14 cellular contexts compared by ENCODE assay signal in genomic region chr16:67116388-67117311, GRCh38. TPM values are rescaled to one million over a fixed set of nuclear protein-coding genes. Genes with fewer than 3 reads are reported as not detected.
DNase-seq lines count a peak whose midpoint lies in the region; ATAC-seq, FAIRE-seq and TF ChIP-seq lines count a peak whose summit lies in the region.
"Had no signal": no experiment of that assay in that cellular context is flagged by ENCODE, and none has a peak within 500 bp of the region (broad histone marks: within the 10 kb centered on the region; RNA-seq: fewer than 3 reads in every experiment).

No MANE protein-coding gene starts in this region.

- H3K9me3 ChIP-seq in keratinocyte (ENCODE audit: control insufficient read depth, low read depth, low read length) (no peaks in the 10 kb centered on the region), spleen (no peaks in the 10 kb centered on the region), endodermal cell (ENCODE audit: control insufficient read depth, low read length) (no peaks in the 10 kb centered on the region), ascending aorta (no peaks in the 10 kb centered on the region)
- H3K9me3 ChIP-seq: tibial artery had no signal

- peaks cover 5% of the 10 kb centered on the region for H3K9me1 ChIP-seq in keratinocyte (ENCODE audit: control insufficient read depth, extremely low read depth, insufficient read depth, low read length)

- peak; percentile 22 for DNase-seq in HT1080 (ENCODE audit: low read depth)
- DNase-seq in SK-MEL-5 (ENCODE audit: low read depth, low spot score): peak; percentile 33
- DNase-seq in keratinocyte (ENCODE audit: low read depth, low spot score): no peak
- DNase-seq in spleen: no peak
- DNase-seq in endodermal cell: no peak
- no peak for DNase-seq in ascending aorta (ENCODE audit: low spot score in 2 of 2)
- DNase-seq: activated T-cell treated with anti-CD3 and anti-CD28 coated beads, Interleukin-2, amount 50 U/mL, for 72 hours; CD8-positive, alpha-beta T cell; effector CD8-positive, alpha-beta T cell; GDM1; NCI-H2081; NK-92 treated with Interleukin-12 subunit alpha and Interleukin-12 subunit beta, amount 100 ng/mL, for 24 hours had no signal

- no peak for TF ChIP-seq POLR2A in spleen (IDR thresholded peaks at IDR 0.05)

- TF ChIP-seq CTCF in keratinocyte (optimal IDR thresholded peaks at IDR 0.05 in 1 of 3, IDR thresholded peaks at IDR 0.05 in 1 of 3, conservative IDR thresholded peaks at IDR 0.05 in 1 of 3; ENCODE audit: extremely low read depth in 1 of 3, insufficient read depth in 2 of 3, low read length in 3 of 3) (no peak), spleen (IDR thresholded peaks at IDR 0.05 in 8 of 11, conservative IDR thresholded peaks at IDR 0.05 in 3 of 11) (no peak), endodermal cell (conservative IDR thresholded peaks at IDR 0.05) (no peak), ascending aorta (IDR thresholded peaks at IDR 0.05) (no peak)

- H3K4me1 ChIP-seq in keratinocyte (ENCODE audit: control insufficient read depth, extremely low read depth, insufficient read depth, low read length): peaks cover 16% of the 10 kb centered on the region
- peaks cover 1 to 58% (median 18%) of the 10 kb centered on the region in 6 donors for H3K4me1 ChIP-seq in spleen
- H3K4me1 ChIP-seq in endodermal cell (ENCODE audit: control insufficient read depth, insufficient read depth, low read length): no peaks in the 10 kb centered on the region
- no peaks in the 10 kb centered on the region for H3K4me1 ChIP-seq in ascending aorta

- H3K79me2 ChIP-seq in keratinocyte (ENCODE audit: control insufficient read depth, insufficient read depth, low read length): peaks cover 59% of the 10 kb centered on the region

- H3K9ac ChIP-seq in keratinocyte (ENCODE audit: control insufficient read depth, extremely low read depth, insufficient read depth, low read length) (no peak overlapping the region), endodermal cell (ENCODE audit: extremely low read depth, low read length, poor library complexity, severe bottlenecking) (no peak overlapping the region)

- dilution Hi-C loops in keratinocyte (cut with MboI; ENCODE audit: extremely low pct_ligation_motif_present, low sequenced_read_pairs): no loop called here

- peaks cover 24% of the 10 kb centered on the region for H3K36me3 Mint-ChIP-seq in endodermal cell (ENCODE audit: low read depth)

- intact Hi-C loops in spleen (cut with DNase I; ENCODE audit: low total_unique reads): no loop called here
- intact Hi-C loops in ascending aorta (cut with DNase I): no loop called here

- H3K4me3 ChIP-seq in keratinocyte (ENCODE audit: control insufficient read depth in 2 of 3, extremely low read depth in 1 of 3, insufficient read depth in 2 of 3, low read depth in 1 of 3, low read length in 3 of 3): no peak overlapping the region
- peak overlapping the region in 1 of 8 donors; percentile 19 for H3K4me3 ChIP-seq in spleen
- no peak overlapping the region for H3K4me3 ChIP-seq in endodermal cell (ENCODE audit: low read length)
- H3K4me3 ChIP-seq in ascending aorta: no peak overlapping the region
- H3K4me3 ChIP-seq: tibial artery had no signal

- no peaks in the 10 kb centered on the region for H4K20me1 ChIP-seq in keratinocyte (ENCODE audit: control insufficient read depth, extremely low read depth, insufficient read depth, low read length)

- no peak overlapping the region for H2AFZ ChIP-seq in keratinocyte (ENCODE audit: control insufficient read depth, low read length)

- peak overlapping the region; percentile 40 for H3K27ac ChIP-seq in keratinocyte (ENCODE audit: control insufficient read depth, insufficient read depth, low read length)
- H3K27ac ChIP-seq in spleen: peak overlapping the region in 7 of 8 donors; percentile 47 to 84 (median 78)
- H3K27ac ChIP-seq in endodermal cell (ENCODE audit: low read depth, low read length): no peak overlapping the region
- no peak overlapping the region for H3K27ac ChIP-seq in ascending aorta
- H3K27ac ChIP-seq: tibial artery had no signal

- no peak for FAIRE-seq in keratinocyte (lab: Jason Lieb, UNC)

- no peaks in the 10 kb centered on the region for H3K27me3 ChIP-seq in keratinocyte (ENCODE audit: control insufficient read depth, extremely low read depth, insufficient read depth, low read length)
- H3K27me3 ChIP-seq in spleen (replicated peaks in 1 of 7): no peaks in the 10 kb centered on the region
- H3K27me3 ChIP-seq in endodermal cell (ENCODE audit: control insufficient read depth, insufficient read depth, low read length, poor library complexity, severe bottlenecking): no peaks in the 10 kb centered on the region
- no peaks in the 10 kb centered on the region for H3K27me3 ChIP-seq in ascending aorta
- H3K27me3 ChIP-seq: tibial artery had no signal

- H3K36me3 ChIP-seq in keratinocyte (ENCODE audit: control insufficient read depth in 2 of 2, extremely low read depth in 1 of 2, insufficient read depth in 2 of 2, low read length in 2 of 2) (peaks cover 6 to 15% of the 10 kb centered on the region in 2 experiments), spleen (peaks cover 0 to 61% (median 20%) of the 10 kb centered on the region in 6 donors), endodermal cell (ENCODE audit: control insufficient read depth, insufficient read depth, low read length) (peaks cover 20% of the 10 kb centered on the region), ascending aorta (peaks cover 3 to 13% of the 10 kb centered on the region in 2 donors)

- ATAC-seq in HG03520 (IDR thresholded peaks at IDR 0.05; ENCODE audit: unreplicated experiment): no peak
- ATAC-seq: activated T-cell treated with anti-CD3 and anti-CD28 coated beads, Interleukin-2, amount 50 U/mL, for 72 hours; CD8-positive, alpha-beta T cell had no signal

- no peak overlapping the region for H3K27ac Mint-ChIP-seq in endodermal cell
- H3K27ac Mint-ChIP-seq: activated T-cell treated with anti-CD3 and anti-CD28 coated beads, Interleukin-2, amount 50 U/mL, for 72 hours; CD8-positive, alpha-beta T cell had no signal

- no peak overlapping the region for H3K4me3 Mint-ChIP-seq in endodermal cell
- H3K4me3 Mint-ChIP-seq: activated T-cell treated with anti-CD3 and anti-CD28 coated beads, Interleukin-2, amount 50 U/mL, for 72 hours; CD8-positive, alpha-beta T cell had no signal

- H3K4me1 Mint-ChIP-seq in endodermal cell: peaks cover 9% of the 10 kb centered on the region

- H3K4me2 ChIP-seq in keratinocyte (ENCODE audit: control insufficient read depth, extremely low read depth, insufficient read depth, low read depth, low read length): no peak overlapping the region

- no peaks in the 10 kb centered on the region for H3K9me3 Mint-ChIP-seq in endodermal cell
- H3K9me3 Mint-ChIP-seq: activated T-cell treated with anti-CD3 and anti-CD28 coated beads, Interleukin-2, amount 50 U/mL, for 72 hours; CD8-positive, alpha-beta T cell had no signal

- no peaks in the 10 kb centered on the region for H3K27me3 Mint-ChIP-seq in endodermal cell (ENCODE audit: insufficient read depth)

- 66 to 85% (median 75%) methylated on average over 13 of the region's 13 CpGs for WGBS in spleen, 5 donors
- WGBS in endodermal cell (ENCODE audit: insufficient coverage in 1 of 2, insufficient read length in 1 of 2), 2 experiments: 94 to 97% methylated on average over 11 to 13 of the region's 13 CpGs

- in situ Hi-C loops in SK-MEL-5 (cut with HindIII; ENCODE audit: low pct_unique_long_range_greater_than_20kb, low sequenced_read_pairs): no loop called here

RNA-seq across cellular contexts. Expression of gene PHAF1, which starts 6.9 kb away (rescaled TPM):
- 12.1 and 23.8 TPM in 2 replicates for total RNA-seq in HT1080 (2014; rRNA removed; shearing (Covaris generic))
- 16.1 and 16.8 TPM in 2 replicates for polyA plus RNA-seq in HT1080 (2015; cell fraction: cytosol; rRNA removed)
- 20.7 and 24.4 TPM in 2 replicates for polyA plus RNA-seq in HT1080 (2015; cell fraction: nucleus; rRNA removed)
- total RNA-seq in SK-MEL-5 (2014; rRNA removed; shearing (Covaris generic)): 17.1 and 18.8 TPM in 2 replicates
- 16.7 and 24.4 TPM in 2 replicates for polyA plus RNA-seq in SK-MEL-5 (2015; cell fraction: cytosol; rRNA removed)
- 33.6 and 40.9 TPM in 2 replicates for polyA plus RNA-seq in SK-MEL-5 (2015; cell fraction: nucleus; rRNA removed)
- polyA plus RNA-seq in keratinocyte: 26.7 to 31.5 TPM (median 28.0 TPM) in 3 replicates
- 7.7 TPM for polyA plus RNA-seq in keratinocyte (2011; ENCODE audit: low read depth)
- polyA plus RNA-seq in keratinocyte (2011; cell fraction: cytosol; rRNA removed): 17.4 and 30.0 TPM in 2 replicates
- 39.5 and 42.7 TPM in 2 replicates for polyA plus RNA-seq in keratinocyte (2011; cell fraction: nucleus; rRNA removed)
- 14.3 and 16.7 TPM in 2 replicates for polyA plus RNA-seq in keratinocyte (2012; ENCODE audit: low replicate concordance)
- polyA minus RNA-seq in keratinocyte: 17.8 to 36.4 TPM (median 30.4 TPM) in 3 replicates
- polyA minus RNA-seq in keratinocyte (2011; cell fraction: cytosol; rRNA and poly(A)+ RNA removed): 20.1 TPM
- polyA minus RNA-seq in keratinocyte (2011; cell fraction: nucleus; rRNA and poly(A)+ RNA removed): 23.0 and 32.5 TPM in 2 replicates
- 10 to 100 TPM; 15.3 to 44.0 (median 19.8) TPM for total RNA-seq in spleen
- polyA plus RNA-seq in spleen: 10 to 100 TPM in 1 of 3 donors, 1 to 10 TPM in 2; 5.5 to 10.3 (median 9.9) TPM
- total RNA-seq in endodermal cell: 10 to 100 TPM; 18.8 to 19.6 TPM
- 19.6 TPM for polyA plus RNA-seq in endodermal cell (2013, experiment 1 of 2)
- polyA plus RNA-seq in endodermal cell (2013, experiment 2 of 2): 18.3 TPM
- 4.5 TPM for total RNA-seq in ascending aorta

RNA-seq across cellular contexts. Expression of gene B3GNT9, which starts 34.1 kb away (rescaled TPM):
- 2.8 and 5.6 TPM in 2 replicates for total RNA-seq in HT1080 (2014; rRNA removed; shearing (Covaris generic))
- polyA plus RNA-seq in HT1080 (2015; cell fraction: cytosol; rRNA removed): 3.5 and 4.3 TPM in 2 replicates
- polyA plus RNA-seq in HT1080 (2015; cell fraction: nucleus; rRNA removed): 3.2 and 4.1 TPM in 2 replicates
- 0.92 and 2.0 TPM in 2 replicates for total RNA-seq in SK-MEL-5 (2014; rRNA removed; shearing (Covaris generic))
- 2.0 and 2.8 TPM in 2 replicates for polyA plus RNA-seq in SK-MEL-5 (2015; cell fraction: cytosol; rRNA removed)
- polyA plus RNA-seq in SK-MEL-5 (2015; cell fraction: nucleus; rRNA removed): 2.7 and 2.9 TPM in 2 replicates
- 2.6 to 5.4 TPM (median 3.9 TPM) in 3 replicates for polyA plus RNA-seq in keratinocyte
- polyA plus RNA-seq in keratinocyte (2011; ENCODE audit: low read depth): 0.91 TPM
- 2.2 and 3.6 TPM in 2 replicates for polyA plus RNA-seq in keratinocyte (2011; cell fraction: cytosol; rRNA removed)
- polyA plus RNA-seq in keratinocyte (2011; cell fraction: nucleus; rRNA removed): 4.5 and 7.3 TPM in 2 replicates
- polyA plus RNA-seq in keratinocyte (2012; ENCODE audit: low replicate concordance): 3.0 and 4.1 TPM in 2 replicates
- 2.3 to 4.8 TPM (median 3.6 TPM) in 3 replicates for polyA minus RNA-seq in keratinocyte
- 5.9 TPM for polyA minus RNA-seq in keratinocyte (2011; cell fraction: cytosol; rRNA and poly(A)+ RNA removed)
- polyA minus RNA-seq in keratinocyte (2011; cell fraction: nucleus; rRNA and poly(A)+ RNA removed): 3.9 and 6.3 TPM in 2 replicates
- total RNA-seq in spleen: 10 to 100 TPM in 4 of 7 donors, 1 to 10 TPM in 3; 6.1 to 15.3 (median 10.1) TPM
- polyA plus RNA-seq in spleen: 1 to 10 TPM; 2.0 to 6.6 (median 3.0) TPM
- total RNA-seq in endodermal cell: 10 to 100 TPM in 1 of 2 donors, 1 to 10 TPM in 1; 7.2 to 11.0 TPM
- 2.7 TPM for polyA plus RNA-seq in endodermal cell (2013, experiment 1 of 2)
- 2.1 TPM for polyA plus RNA-seq in endodermal cell (2013, experiment 2 of 2)
- 40.7 TPM for total RNA-seq in ascending aorta

RNA-seq across cellular contexts. Expression of gene TRADD, which starts 43.1 kb away (rescaled TPM):
- 10.9 and 13.7 TPM in 2 replicates for total RNA-seq in HT1080 (2014; rRNA removed; shearing (Covaris generic))
- polyA plus RNA-seq in HT1080 (2015; cell fraction: cytosol; rRNA removed): 14.3 and 16.3 TPM in 2 replicates
- 17.1 and 23.5 TPM in 2 replicates for polyA plus RNA-seq in HT1080 (2015; cell fraction: nucleus; rRNA removed)
- total RNA-seq in SK-MEL-5 (2014; rRNA removed; shearing (Covaris generic)): 18.3 and 21.1 TPM in 2 replicates
- 18.1 and 18.3 TPM in 2 replicates for polyA plus RNA-seq in SK-MEL-5 (2015; cell fraction: cytosol; rRNA removed)
- polyA plus RNA-seq in SK-MEL-5 (2015; cell fraction: nucleus; rRNA removed): 38.5 and 58.4 TPM in 2 replicates
- polyA plus RNA-seq in keratinocyte: 12.5 to 25.0 TPM (median 12.5 TPM) in 3 replicates
- 6.9 TPM for polyA plus RNA-seq in keratinocyte (2011; ENCODE audit: low read depth)
- polyA plus RNA-seq in keratinocyte (2011; cell fraction: cytosol; rRNA removed): 7.4 and 16.8 TPM in 2 replicates
- polyA plus RNA-seq in keratinocyte (2011; cell fraction: nucleus; rRNA removed): 21.3 and 27.2 TPM in 2 replicates
- 15.4 and 19.7 TPM in 2 replicates for polyA plus RNA-seq in keratinocyte (2012; ENCODE audit: low replicate concordance)
- polyA minus RNA-seq in keratinocyte: 3.5 to 8.6 TPM (median 7.0 TPM) in 3 replicates
- 20.7 TPM for polyA minus RNA-seq in keratinocyte (2011; cell fraction: cytosol; rRNA and poly(A)+ RNA removed)
- 10.0 and 11.5 TPM in 2 replicates for polyA minus RNA-seq in keratinocyte (2011; cell fraction: nucleus; rRNA and poly(A)+ RNA removed)
- 10 to 100 TPM; 29.2 to 39.3 (median 31.1) TPM for total RNA-seq in spleen
- 10 to 100 TPM; 27.5 to 42.2 (median 35.3) TPM for polyA plus RNA-seq in spleen
- 1 to 10 TPM; 2.8 to 5.4 TPM for total RNA-seq in endodermal cell
- 1.3 TPM for polyA plus RNA-seq in endodermal cell (2013, experiment 1 of 2)
- 0.83 TPM for polyA plus RNA-seq in endodermal cell (2013, experiment 2 of 2)
- total RNA-seq in ascending aorta: 27.7 TPM

RNA-seq across cellular contexts. Expression of gene FBXL8, which starts 43.1 kb away (rescaled TPM):
- 10.3 and 12.8 TPM in 2 replicates for total RNA-seq in HT1080 (2014; rRNA removed; shearing (Covaris generic))
- 12.4 and 12.6 TPM in 2 replicates for polyA plus RNA-seq in HT1080 (2015; cell fraction: cytosol; rRNA removed)
- polyA plus RNA-seq in HT1080 (2015; cell fraction: nucleus; rRNA removed): 111 and 134 TPM in 2 replicates
- 5.1 and 6.4 TPM in 2 replicates for total RNA-seq in SK-MEL-5 (2014; rRNA removed; shearing (Covaris generic))
- 3.8 and 5.0 TPM in 2 replicates for polyA plus RNA-seq in SK-MEL-5 (2015; cell fraction: cytosol; rRNA removed)
- polyA plus RNA-seq in SK-MEL-5 (2015; cell fraction: nucleus; rRNA removed): 164 and 185 TPM in 2 replicates
- polyA plus RNA-seq in keratinocyte (3.0 to 6.0 TPM (median 4.0 TPM) in 3 replicates), spleen (10 to 100 TPM in 1 of 3 donors, 1 to 10 TPM in 2; 6.0 to 11.2 (median 6.0) TPM)
- polyA plus RNA-seq in keratinocyte (2011; ENCODE audit: low read depth): 1.4 TPM
- 1.1 and 3.0 TPM in 2 replicates for polyA plus RNA-seq in keratinocyte (2011; cell fraction: cytosol; rRNA removed)
- 25.3 and 44.1 TPM in 2 replicates for polyA plus RNA-seq in keratinocyte (2011; cell fraction: nucleus; rRNA removed)
- 4.0 and 4.9 TPM in 2 replicates for polyA plus RNA-seq in keratinocyte (2012; ENCODE audit: low replicate concordance)
- polyA minus RNA-seq in keratinocyte: 1.3 to 2.0 TPM (median 1.3 TPM) in 3 replicates
- polyA minus RNA-seq in keratinocyte (2011; cell fraction: cytosol; rRNA and poly(A)+ RNA removed): 4.6 TPM
- polyA minus RNA-seq in keratinocyte (2011; cell fraction: nucleus; rRNA and poly(A)+ RNA removed): 8.6 and 11.6 TPM in 2 replicates
- total RNA-seq in spleen (10 to 100 TPM in 6 of 7 donors, 1 to 10 TPM in 1; 8.4 to 29.9 (median 13.2) TPM), endodermal cell (1 to 10 TPM; 1.9 to 3.5 TPM), ascending aorta (46.1 TPM)
- polyA plus RNA-seq in endodermal cell (2013, experiment 1 of 2): 1.1 TPM
- 0.75 TPM for polyA plus RNA-seq in endodermal cell (2013, experiment 2 of 2)

RNA-seq across cellular contexts. Expression of gene HSF4, which starts 47.9 kb away (rescaled TPM):
- total RNA-seq in HT1080 (2014; rRNA removed; shearing (Covaris generic)): 9.0 and 11.0 TPM in 2 replicates
- polyA plus RNA-seq in HT1080 (2015; cell fraction: cytosol; rRNA removed): 2.5 and 4.2 TPM in 2 replicates
- 170 and 196 TPM in 2 replicates for polyA plus RNA-seq in HT1080 (2015; cell fraction: nucleus; rRNA removed)
- total RNA-seq in SK-MEL-5 (2014; rRNA removed; shearing (Covaris generic)): 28.7 and 40.9 TPM in 2 replicates
- 2.9 and 3.1 TPM in 2 replicates for polyA plus RNA-seq in SK-MEL-5 (2015; cell fraction: cytosol; rRNA removed)
- polyA plus RNA-seq in SK-MEL-5 (2015; cell fraction: nucleus; rRNA removed): 815 and 943 TPM in 2 replicates
- polyA plus RNA-seq in keratinocyte (4.3 to 10.7 TPM (median 4.9 TPM) in 3 replicates), spleen (10 to 100 TPM; 16.1 to 24.0 (median 16.7) TPM)
- polyA plus RNA-seq in keratinocyte (2011; ENCODE audit: low read depth): 7.2 TPM
- polyA plus RNA-seq in keratinocyte (2011; cell fraction: cytosol; rRNA removed): 0.69 and 0.79 TPM in 2 replicates
- 63.1 and 85.5 TPM in 2 replicates for polyA plus RNA-seq in keratinocyte (2011; cell fraction: nucleus; rRNA removed)
- 5.2 and 10.5 TPM in 2 replicates for polyA plus RNA-seq in keratinocyte (2012; ENCODE audit: low replicate concordance)
- 3.3 to 6.5 TPM (median 3.7 TPM) in 3 replicates for polyA minus RNA-seq in keratinocyte
- 5.0 TPM for polyA minus RNA-seq in keratinocyte (2011; cell fraction: cytosol; rRNA and poly(A)+ RNA removed)
- polyA minus RNA-seq in keratinocyte (2011; cell fraction: nucleus; rRNA and poly(A)+ RNA removed): 5.1 and 7.1 TPM in 2 replicates
- total RNA-seq in spleen (10 to 100 TPM; 11.5 to 43.7 (median 23.3) TPM), endodermal cell (1 to 10 TPM; 2.0 to 6.8 TPM), ascending aorta (64.9 TPM)
- 1.2 TPM for polyA plus RNA-seq in endodermal cell (2013, experiment 1 of 2)
- polyA plus RNA-seq in endodermal cell (2013, experiment 2 of 2): 1.6 TPM

Comparison
In these comparisons a context has a peak if more than half of its experiments do, and no peak if none do; other contexts are left out.
1. DNase-seq: peak in HT1080 (single experiment) and SK-MEL-5 (single experiment); none in keratinocyte (single experiment), spleen (single experiment), endodermal cell (single experiment) and ascending aorta (0 of 2).
2. H3K27ac ChIP-seq: peak in keratinocyte (single experiment) and spleen (7 of 8); none in endodermal cell (single experiment) and ascending aorta (0 of 2).